Comparison of ENCODE assay signal across 11 cellular contexts in the genomic region with DNA sequence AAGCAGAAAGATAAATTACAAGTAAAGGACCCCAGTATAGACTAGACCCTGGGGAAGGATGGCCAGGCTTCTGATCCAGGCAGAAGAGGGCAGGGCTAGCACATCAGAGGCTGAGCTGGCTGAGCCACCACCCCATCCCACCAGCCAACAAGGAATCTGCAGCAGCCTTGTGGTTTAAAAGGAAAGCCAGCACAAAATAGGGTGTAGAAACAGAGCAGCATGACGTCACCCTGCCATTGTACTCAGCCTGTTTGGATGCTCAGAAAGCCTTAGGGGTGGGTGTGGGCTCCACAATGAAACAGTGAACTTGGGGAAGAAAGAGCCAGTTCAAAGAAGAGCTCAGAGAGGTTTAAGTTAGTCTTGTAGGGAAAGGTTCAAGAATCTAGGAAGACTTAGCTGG. TPM values are rescaled to one million over a fixed set of nuclear protein-coding genes. Genes with fewer than 3 reads are reported as not detected.
DNase-seq lines count a peak whose midpoint lies in the region; ATAC-seq, FAIRE-seq and TF ChIP-seq lines count a peak whose summit lies in the region.
"Had no signal": no experiment of that assay in that cellular context is flagged by ENCODE, and none has a peak within 500 bp of the region (broad histone marks: within the 10 kb centered on the region; RNA-seq: fewer than 3 reads in every experiment).

No MANE protein-coding gene starts in this region.

- no peak overlapping the region for H3K4me3 Mint-ChIP-seq in CD4-positive, alpha-beta T cell
- H3K4me3 Mint-ChIP-seq in CD8-positive, alpha-beta T cell, result no peak overlapping the region
- H3K4me3 Mint-ChIP-seq: stimulated activated naive B cell treated with anti-CD40 and anti-IgM and Interleukin-4, amounts not matched to agents 10 μg/mL and 1 μg/mL and 100 μg/mL, for 72 hours had no signal

- ATAC-seq in K562 (no peak), HG03025 (IDR thresholded peaks at IDR 0.05; ENCODE audit: low FRiP score, unreplicated experiment) (no peak), HG02970 (IDR thresholded peaks at IDR 0.05; ENCODE audit: low FRiP score, unreplicated experiment) (no peak)
- no peak for ATAC-seq in CD4-positive, alpha-beta T cell (ENCODE audit: poor library complexity)
- ATAC-seq in CD8-positive, alpha-beta T cell, result no peak
- ATAC-seq: stimulated activated naive B cell treated with anti-CD40 and anti-IgM and Interleukin-4, amounts not matched to agents 10 μg/mL and 1 μg/mL and 100 μg/mL, for 72 hours had no signal

- CTCF ChIA-PET in A673 (lab: Charles Lee), result interaction anchor here (0.7 kb wide), 1 partner anchor 59 kb away, joined by 7 read pairs; no protein-coding TSS in a partner anchor
- CTCF ChIA-PET in K562 (lab: Yijun Ruan, JAX; ENCODE audit: low intra/inter-chr PET ratio), result no interaction called here
- CTCF ChIA-PET in CD4-positive, alpha-beta T cell (lab: Charles Lee), result interaction anchor here (0.9 kb wide), 1 partner anchor 40 kb away, joined by 4 read pairs; no protein-coding TSS in a partner anchor
- CTCF ChIA-PET in CD8-positive, alpha-beta T cell (lab: Charles Lee), result interaction anchor here (0.7 to 1.7 kb wide), 6 partner anchors 8 to 241 kb away, joined by 3 to 7 read pairs (median 3); no protein-coding TSS in a partner anchor

- H3K27me3 ChIP-seq in A673 (replicated peaks; ENCODE audit: insufficient read depth, low read depth, low read length, poor library complexity) (no peaks in the 10 kb centered on the region), K562 (ENCODE audit: control insufficient read depth in 2 of 2, insufficient read depth in 2 of 2, low read length in 2 of 2) (no peaks in the 10 kb centered on the region), iPS-20b (ENCODE audit: insufficient read depth, low read length) (peaks cover 3% of the 10 kb centered on the region; the same call in 1 of the 2 replicates)
- H3K27me3 ChIP-seq in CD4-positive, alpha-beta T cell (ENCODE audit: control insufficient read depth, insufficient read depth, low read length), result no peaks in the 10 kb centered on the region
- H3K27me3 ChIP-seq in CD8-positive, alpha-beta T cell (ENCODE audit: insufficient read depth, low read length), result no peaks in the 10 kb centered on the region

- H3K36me3 ChIP-seq in A673 (ENCODE audit: insufficient read depth, low read length, poor library complexity, severe bottlenecking), result no peaks in the 10 kb centered on the region
- H3K36me3 ChIP-seq in K562 (ENCODE audit: control insufficient read depth, insufficient read depth, low read length), result no peaks in the 10 kb centered on the region
- no peaks in the 10 kb centered on the region for H3K36me3 ChIP-seq in iPS-20b (ENCODE audit: insufficient read depth, low read depth, low read length)
- H3K36me3 ChIP-seq in CD8-positive, alpha-beta T cell (ENCODE audit: insufficient read depth, low read length), result no peaks in the 10 kb centered on the region

- peaks cover 5% of the 10 kb centered on the region; the same call in 1 of the 2 replicates for H4K20me1 ChIP-seq in K562 (replicated peaks; ENCODE audit: control insufficient read depth, insufficient read depth, low read length)

- TF ChIP-seq EP300 in K562 (IDR thresholded peaks at IDR 0.05; ENCODE audit: low read length), result no peak

- TF ChIP-seq CTCF in A673 (conservative IDR thresholded peaks at IDR 0.05; ENCODE audit: low read depth, low read length) (no peak), K562 (IDR thresholded peaks at IDR 0.05 in 2 of 3, conservative IDR thresholded peaks at IDR 0.05 in 1 of 3; ENCODE audit: insufficient read depth in 2 of 3, low read depth in 1 of 3, low read length in 3 of 3) (no peak)
- TF ChIP-seq CTCF in CD4-positive, alpha-beta T cell (IDR thresholded peaks at IDR 0.05), result no peak
- no peak for TF ChIP-seq CTCF in CD8-positive, alpha-beta T cell (IDR thresholded peaks at IDR 0.05)

- no peak overlapping the region for H3K4me3 ChIP-seq in A673 (ENCODE audit: low read depth, low read length, poor library complexity, severe bottlenecking)
- no peak overlapping the region for H3K4me3 ChIP-seq in K562
- H3K4me3 ChIP-seq in iPS-20b (ENCODE audit: low read length), result 0 out of 2 replicates have a peak overlapping the region, but pooled peaks have one; percentile 16
- no peak overlapping the region for H3K4me3 ChIP-seq in CD8-positive, alpha-beta T cell (ENCODE audit: low read depth, low read length)

- no peak overlapping the region for H3K9ac ChIP-seq in K562 (ENCODE audit: insufficient read depth in 1 of 2, low read depth in 2 of 2, low read length in 2 of 2)
- no peak overlapping the region for H3K9ac ChIP-seq in iPS-20b (ENCODE audit: low read depth, low read length)
- H3K9ac ChIP-seq: parathyroid adenoma had no signal

- no peak overlapping the region for H3K27ac Mint-ChIP-seq in CD4-positive, alpha-beta T cell
- H3K27ac Mint-ChIP-seq in CD8-positive, alpha-beta T cell, result no peak overlapping the region
- H3K27ac Mint-ChIP-seq: stimulated activated naive B cell treated with anti-CD40 and anti-IgM and Interleukin-4, amounts not matched to agents 10 μg/mL and 1 μg/mL and 100 μg/mL, for 72 hours had no signal

- no peak overlapping the region for H3K4me2 ChIP-seq in K562 (ENCODE audit: insufficient read depth, low read length)

- no peaks in the 10 kb centered on the region for H3K27me3 Mint-ChIP-seq in CD4-positive, alpha-beta T cell
- no peaks in the 10 kb centered on the region for H3K27me3 Mint-ChIP-seq in CD8-positive, alpha-beta T cell (ENCODE audit: low read depth)
- H3K27me3 Mint-ChIP-seq: stimulated activated naive B cell treated with anti-CD40 and anti-IgM and Interleukin-4, amounts not matched to agents 10 μg/mL and 1 μg/mL and 100 μg/mL, for 72 hours had no signal

- H3K4me1 ChIP-seq in A673 (ENCODE audit: insufficient read depth, low read length, poor library complexity, severe bottlenecking) (no peaks in the 10 kb centered on the region), K562 (replicated peaks in 1 of 2; ENCODE audit: control insufficient read depth in 2 of 2, insufficient read depth in 2 of 2, low read length in 2 of 2) (peaks cover 8 to 12% of the 10 kb centered on the region in 2 experiments; a peak in 4 of 5 replicates), iPS-20b (ENCODE audit: insufficient read depth, low read length) (peaks cover 8% of the 10 kb centered on the region)
- no peaks in the 10 kb centered on the region for H3K4me1 ChIP-seq in CD8-positive, alpha-beta T cell (ENCODE audit: insufficient read depth, low read length)
- H3K4me1 ChIP-seq: parathyroid adenoma had no signal

- intact Hi-C loops in A673 (cut with micrococcal nuclease; ENCODE audit: unreplicated experiment), result no loop called here
- intact Hi-C loops in K562 (cut with micrococcal nuclease), result no loop called here
- intact Hi-C loops in CD4-positive, alpha-beta T cell (cut with DNase I, micrococcal nuclease), result no loop called here
- intact Hi-C loops in CD8-positive, alpha-beta T cell (cut with DNase I, micrococcal nuclease), result no loop called here

- DNase-seq in A673 (ENCODE audit: low spot score) (peak; percentile 33), HPDE6-E6E7 (ENCODE audit: extremely low spot score) (peak; percentile 89), K562 (ENCODE audit: extremely low read depth in 1 of 4, low spot score in 3 of 4) (peak in 1 of 4 experiments; percentile 34)
- DNase-seq in CD4-positive, alpha-beta T cell, result no peak
- no peak for DNase-seq in CD8-positive, alpha-beta T cell
- DNase-seq: NCI-H446 treated with DMSO at 0.1 percent for 48 hours; stimulated activated naive B cell treated with anti-CD40 and anti-IgM and Interleukin-4, amounts not matched to agents 10 μg/mL and 1 μg/mL and 100 μg/mL, for 72 hours had no signal

- FAIRE-seq in K562 (lab: Jason Lieb, UNC), result peak; percentile 54

- in situ Hi-C loops in K562 (cut with MboI), result no loop called here

- H3K27ac ChIP-seq in A673 (ENCODE audit: low read depth, low read length, poor library complexity, severe bottlenecking), result no peak overlapping the region
- H3K27ac ChIP-seq in K562 (ENCODE audit: extremely low read depth, low read depth, low read length), result no peak overlapping the region
- no peak overlapping the region for H3K27ac ChIP-seq in iPS-20b (ENCODE audit: low read length)
- no peak overlapping the region for H3K27ac ChIP-seq in CD4-positive, alpha-beta T cell (ENCODE audit: low read depth, low read length)
- no peak overlapping the region for H3K27ac ChIP-seq in CD8-positive, alpha-beta T cell (ENCODE audit: low read depth, low read length)
- H3K27ac ChIP-seq: parathyroid adenoma had no signal

- TF ChIP-seq POLR2A in K562 (conservative IDR thresholded peaks at IDR 0.05), result no peak

- no peak overlapping the region for H2AFZ ChIP-seq in K562 (ENCODE audit: low read depth, low read length)
- H2AFZ ChIP-seq: parathyroid adenoma had no signal

- POLR2A ChIA-PET in A673 (lab: Charles Lee; ENCODE audit: low non-redundant PET) (interaction anchor here (0.8 kb wide), 1 partner anchor 119 kb away, joined by 3 read pairs; no protein-coding TSS in a partner anchor), K562 (lab: Yijun Ruan, JAX) (interaction anchor here (1.3 kb wide), 1 partner anchor 13 kb away, joined by 4 read pairs; no protein-coding TSS in a partner anchor)
- POLR2A ChIA-PET in CD4-positive, alpha-beta T cell (lab: Charles Lee), result no interaction called here
- POLR2A ChIA-PET in CD8-positive, alpha-beta T cell (lab: Charles Lee), result no interaction called here

- H3K79me2 ChIP-seq in K562 (ENCODE audit: control insufficient read depth, insufficient read depth, low read length), result no peaks in the 10 kb centered on the region
- H3K79me2 ChIP-seq: parathyroid adenoma had no signal

- TF ChIP-seq RAD21 in K562 (CRISPR knock-in tag; conservative IDR thresholded peaks at IDR 0.05 in 1 of 2, IDR thresholded peaks at IDR 0.05 in 1 of 2), result no peak

- WGBS in K562 (ENCODE audit: insufficient coverage, low coverage, missing lambda C conversion rate), result 14% methylated on average over 1 of the region's 1 CpG

- H3K9me3 Mint-ChIP-seq in CD4-positive, alpha-beta T cell, result no peaks in the 10 kb centered on the region
- H3K9me3 Mint-ChIP-seq in CD8-positive, alpha-beta T cell, result no peaks in the 10 kb centered on the region
- H3K9me3 Mint-ChIP-seq: stimulated activated naive B cell treated with anti-CD40 and anti-IgM and Interleukin-4, amounts not matched to agents 10 μg/mL and 1 μg/mL and 100 μg/mL, for 72 hours had no signal

- H3K4me1 Mint-ChIP-seq in CD4-positive, alpha-beta T cell (ENCODE audit: low read depth), result no peaks in the 10 kb centered on the region
- H3K4me1 Mint-ChIP-seq in CD8-positive, alpha-beta T cell (ENCODE audit: low read depth), result peaks cover 1% of the 10 kb centered on the region

- H3K9me1 ChIP-seq in K562 (ENCODE audit: control insufficient read depth, insufficient read depth, low read length), result no peaks in the 10 kb centered on the region

- H3K9me3 ChIP-seq in A673 (ENCODE audit: low read depth, low read length, poor library complexity, severe bottlenecking) (no peaks in the 10 kb centered on the region), K562 (replicated peaks; ENCODE audit: control insufficient read depth, insufficient read depth, low read depth, low read length) (no peaks in the 10 kb centered on the region), iPS-20b (ENCODE audit: insufficient read depth, low read depth, low read length) (no peaks in the 10 kb centered on the region)
- H3K9me3 ChIP-seq in CD4-positive, alpha-beta T cell (ENCODE audit: control insufficient read depth, low read length), result no peaks in the 10 kb centered on the region
- H3K9me3 ChIP-seq in CD8-positive, alpha-beta T cell (ENCODE audit: low read length), result no peaks in the 10 kb centered on the region

- BruUV-seq in A673 (replicated peaks; lab: Mats Ljungman, UMichigan) (no TSS peak), K562 (replicated peaks; lab: Mats Ljungman, UMichigan) (no TSS peak)

- no peaks in the 10 kb centered on the region for H3K36me3 Mint-ChIP-seq in CD4-positive, alpha-beta T cell (ENCODE audit: low read depth)
- H3K36me3 Mint-ChIP-seq in CD8-positive, alpha-beta T cell, result peaks cover 3% of the 10 kb centered on the region

RNA-seq across cellular contexts. Expression of gene DUOX1, which starts 28.2 kb away (rescaled TPM):
- total RNA-seq in A673 (2021) (1.4 and 1.7 TPM in 2 replicates), K562 (2014; rRNA removed) (not detected in 2 replicates), K562 (2014; rRNA removed; fragmentation: Illumina TruSeq; extraction: Trizol) (not detected in 2 replicates), K562 (2015; rRNA removed; fragmentation: Illumina TruSeq; extraction: Trizol) (not detected in 2 replicates), K562 (2021) (0.22 TPM in 2 replicates)
- total RNA-seq in K562 (2011; cell fraction: chromatin; rRNA removed; ENCODE audit: low replicate concordance), result 1.0 TPM in 1 of 2 replicates, not detected in the other
- 0.39 and 0.50 TPM in 2 replicates for total RNA-seq in K562 (2011; cell fraction: nucleolus; rRNA removed)
- 0.38 TPM in 1 of 2 replicates, not detected in the other for total RNA-seq in K562 (2011; cell fraction: nucleoplasm; rRNA removed)
- polyA plus RNA-seq in K562 (2011; rRNA removed) (0.01 TPM in 1 of 2 replicates, not detected in the other), K562 (2014; fragmentation: Illumina TruSeq; extraction: Trizol) (not detected in 2 replicates), K562 (2014; fragmentation: Nextera tagmentation; extraction: Ambion mirVana) (under 1 TPM in 1 of 2 experiments, not detected in 1; 0.01 TPM), K562 (2014; rRNA removed) (not detected in 2 replicates)
- 0.03 TPM in 1 of 2 replicates, not detected in the other for polyA plus RNA-seq in K562 (2011; cell fraction: cytosol; rRNA removed)
- 0.04 and 0.73 TPM in 2 replicates for polyA plus RNA-seq in K562 (2011; cell fraction: nucleus; rRNA removed)
- 0.29 and 0.79 TPM in 2 replicates for polyA plus RNA-seq in K562 (2012)
- polyA minus RNA-seq in K562 (2011; rRNA and poly(A)+ RNA removed), result not detected in 2 replicates
- not detected in 2 replicates for polyA minus RNA-seq in K562 (2011; cell fraction: cytosol; rRNA and poly(A)+ RNA removed)
- polyA minus RNA-seq in K562 (2011; cell fraction: nucleus; rRNA and poly(A)+ RNA removed), result not detected in 2 replicates
- total RNA-seq in CD4-positive, alpha-beta T cell, result under 1 TPM; 0.17 to 0.25 TPM
- not detected for total RNA-seq in CD8-positive, alpha-beta T cell

RNA-seq across cellular contexts. Expression of gene DUOXA1, which starts 28.3 kb away (rescaled TPM):
- total RNA-seq in A673 (2021), result 0.95 and 1.1 TPM in 2 replicates
- total RNA-seq in K562 (2011; cell fraction: chromatin; rRNA removed; ENCODE audit: low replicate concordance), result 0.19 and 2.7 TPM in 2 replicates
- total RNA-seq in K562 (2011; cell fraction: nucleolus; rRNA removed), result 0.26 and 1.8 TPM in 2 replicates
- total RNA-seq in K562 (2011; cell fraction: nucleoplasm; rRNA removed), result 0.29 and 0.38 TPM in 2 replicates
- not detected in 2 replicates for total RNA-seq in K562 (2014; rRNA removed)
- not detected in 2 replicates for total RNA-seq in K562 (2014; rRNA removed; fragmentation: Illumina TruSeq; extraction: Trizol)
- not detected in 2 replicates for total RNA-seq in K562 (2015; rRNA removed; fragmentation: Illumina TruSeq; extraction: Trizol)
- 0.24 TPM in 1 of 2 replicates, not detected in the other for total RNA-seq in K562 (2021)
- polyA plus RNA-seq in K562 (2011; rRNA removed), result 0.17 TPM in 1 of 2 replicates, not detected in the other
- polyA plus RNA-seq in K562 (2011; cell fraction: cytosol; rRNA removed), result 0.12 TPM in 1 of 2 replicates, not detected in the other
- 0.28 and 1.5 TPM in 2 replicates for polyA plus RNA-seq in K562 (2011; cell fraction: nucleus; rRNA removed)
- 0.14 TPM in 1 of 2 replicates, not detected in the other for polyA plus RNA-seq in K562 (2012)
- polyA plus RNA-seq in K562 (2014; fragmentation: Illumina TruSeq; extraction: Trizol), result not detected in 2 replicates
- not detected for polyA plus RNA-seq in K562 (2014; fragmentation: Nextera tagmentation; extraction: Ambion mirVana)
- 0.74 TPM in 1 of 2 replicates, not detected in the other for polyA plus RNA-seq in K562 (2014; rRNA removed)
- 0.18 TPM in 1 of 2 replicates, not detected in the other for polyA minus RNA-seq in K562 (2011; rRNA and poly(A)+ RNA removed)
- polyA minus RNA-seq in K562 (2011; cell fraction: cytosol; rRNA and poly(A)+ RNA removed), result not detected in 2 replicates
- polyA minus RNA-seq in K562 (2011; cell fraction: nucleus; rRNA and poly(A)+ RNA removed), result 0.40 TPM in 1 of 2 replicates, not detected in the other
- 1 to 10 TPM in 1 of 2 experiments, under 1 TPM in 1; 0.44 to 1.0 TPM for total RNA-seq in CD4-positive, alpha-beta T cell
- total RNA-seq in CD8-positive, alpha-beta T cell, result not detected

RNA-seq across cellular contexts. Expression of gene SHF, which starts 29.8 kb away (rescaled TPM):
- total RNA-seq in A673 (2021) (42.9 and 43.2 TPM in 2 replicates), K562 (2014; rRNA removed) (0.54 and 1.1 TPM in 2 replicates), K562 (2014; rRNA removed; fragmentation: Illumina TruSeq; extraction: Trizol) (0.51 and 0.80 TPM in 2 replicates), K562 (2015; rRNA removed; fragmentation: Illumina TruSeq; extraction: Trizol) (0.62 and 0.68 TPM in 2 replicates), K562 (2021) (1.3 and 1.4 TPM in 2 replicates)
- total RNA-seq in K562 (2011; cell fraction: chromatin; rRNA removed; ENCODE audit: low replicate concordance), result 3.0 and 6.7 TPM in 2 replicates
- total RNA-seq in K562 (2011; cell fraction: nucleolus; rRNA removed), result 1.7 and 5.3 TPM in 2 replicates
- total RNA-seq in K562 (2011; cell fraction: nucleoplasm; rRNA removed), result 2.5 and 6.9 TPM in 2 replicates
- polyA plus RNA-seq in K562 (2011; rRNA removed) (0.74 and 2.2 TPM in 2 replicates), K562 (2014; fragmentation: Illumina TruSeq; extraction: Trizol) (0.95 and 1.2 TPM in 2 replicates), K562 (2014; fragmentation: Nextera tagmentation; extraction: Ambion mirVana) (not detected), K562 (2014; rRNA removed) (0.66 and 0.85 TPM in 2 replicates)
- polyA plus RNA-seq in K562 (2011; cell fraction: cytosol; rRNA removed), result 0.65 and 2.4 TPM in 2 replicates
- polyA plus RNA-seq in K562 (2011; cell fraction: nucleus; rRNA removed), result 1.4 and 4.0 TPM in 2 replicates
- 1.2 and 1.5 TPM in 2 replicates for polyA plus RNA-seq in K562 (2012)
- 0.36 and 2.0 TPM in 2 replicates for polyA minus RNA-seq in K562 (2011; rRNA and poly(A)+ RNA removed)
- polyA minus RNA-seq in K562 (2011; cell fraction: cytosol; rRNA and poly(A)+ RNA removed), result 1.5 and 2.7 TPM in 2 replicates
- 3.0 and 4.2 TPM in 2 replicates for polyA minus RNA-seq in K562 (2011; cell fraction: nucleus; rRNA and poly(A)+ RNA removed)
- total RNA-seq in CD4-positive, alpha-beta T cell, result 1 to 10 TPM; 3.7 to 3.9 TPM
- 1 to 10 TPM; 5.0 to 5.6 TPM for total RNA-seq in CD8-positive, alpha-beta T cell

RNA-seq across cellular contexts. Expression of gene DUOXA2, which starts 43.8 kb away (rescaled TPM):
- total RNA-seq in A673 (2021) (not detected in 2 replicates), K562 (2014; rRNA removed) (not detected in 2 replicates), K562 (2014; rRNA removed; fragmentation: Illumina TruSeq; extraction: Trizol) (not detected in 2 replicates), K562 (2015; rRNA removed; fragmentation: Illumina TruSeq; extraction: Trizol) (not detected in 2 replicates), K562 (2021) (not detected in 2 replicates)
- not detected in 2 replicates for total RNA-seq in K562 (2011; cell fraction: chromatin; rRNA removed; ENCODE audit: low replicate concordance)
- total RNA-seq in K562 (2011; cell fraction: nucleolus; rRNA removed), result not detected in 2 replicates
- total RNA-seq in K562 (2011; cell fraction: nucleoplasm; rRNA removed), result not detected in 2 replicates
- polyA plus RNA-seq in K562 (2011; rRNA removed) (not detected in 2 replicates), K562 (2014; fragmentation: Illumina TruSeq; extraction: Trizol) (not detected in 2 replicates), K562 (2014; fragmentation: Nextera tagmentation; extraction: Ambion mirVana) (not detected), K562 (2014; rRNA removed) (not detected in 2 replicates)
- not detected in 2 replicates for polyA plus RNA-seq in K562 (2011; cell fraction: cytosol; rRNA removed)
- not detected in 2 replicates for polyA plus RNA-seq in K562 (2011; cell fraction: nucleus; rRNA removed)
- polyA plus RNA-seq in K562 (2012), result 0.05 TPM in 1 of 2 replicates, not detected in the other
- not detected in 2 replicates for polyA minus RNA-seq in K562 (2011; rRNA and poly(A)+ RNA removed)
- polyA minus RNA-seq in K562 (2011; cell fraction: cytosol; rRNA and poly(A)+ RNA removed), result not detected in 2 replicates
- polyA minus RNA-seq in K562 (2011; cell fraction: nucleus; rRNA and poly(A)+ RNA removed), result not detected in 2 replicates
- not detected for total RNA-seq in CD4-positive, alpha-beta T cell
- total RNA-seq in CD8-positive, alpha-beta T cell, result not detected

RNA-seq across cellular contexts. Expression of gene DUOX2, which starts 44.0 kb away (rescaled TPM):
- 0.98 and 0.99 TPM in 2 replicates for total RNA-seq in A673 (2021)
- total RNA-seq in K562 (2011; cell fraction: chromatin; rRNA removed; ENCODE audit: low replicate concordance), result 0.19 and 2.6 TPM in 2 replicates
- 0.13 and 0.50 TPM in 2 replicates for total RNA-seq in K562 (2011; cell fraction: nucleolus; rRNA removed)
- total RNA-seq in K562 (2011; cell fraction: nucleoplasm; rRNA removed), result 0.23 and 1.2 TPM in 2 replicates
- total RNA-seq in K562 (2014; rRNA removed), result under 0.01 TPM in 1 of 2 replicates, not detected in the other
- not detected in 2 replicates for total RNA-seq in K562 (2014; rRNA removed; fragmentation: Illumina TruSeq; extraction: Trizol)
- not detected in 2 replicates for total RNA-seq in K562 (2015; rRNA removed; fragmentation: Illumina TruSeq; extraction: Trizol)
- 0.02 and 0.36 TPM in 2 replicates for total RNA-seq in K562 (2021)
- polyA plus RNA-seq in K562 (2011; rRNA removed), result 0.01 and 0.03 TPM in 2 replicates
- 0.01 TPM in 1 of 2 replicates, not detected in the other for polyA plus RNA-seq in K562 (2011; cell fraction: cytosol; rRNA removed)
- 0.08 and 0.55 TPM in 2 replicates for polyA plus RNA-seq in K562 (2011; cell fraction: nucleus; rRNA removed)
- polyA plus RNA-seq in K562 (2012), result 0.03 and 0.11 TPM in 2 replicates
- polyA plus RNA-seq in K562 (2014; fragmentation: Illumina TruSeq; extraction: Trizol), result not detected in 2 replicates
- not detected for polyA plus RNA-seq in K562 (2014; fragmentation: Nextera tagmentation; extraction: Ambion mirVana)
- polyA plus RNA-seq in K562 (2014; rRNA removed), result 0.01 and 0.05 TPM in 2 replicates
- polyA minus RNA-seq in K562 (2011; rRNA and poly(A)+ RNA removed), result 0.03 and 0.04 TPM in 2 replicates
- not detected in 2 replicates for polyA minus RNA-seq in K562 (2011; cell fraction: cytosol; rRNA and poly(A)+ RNA removed)
- polyA minus RNA-seq in K562 (2011; cell fraction: nucleus; rRNA and poly(A)+ RNA removed), result 0.27 TPM in 1 of 2 replicates, not detected in the other
- under 1 TPM; 0.05 to 0.08 TPM for total RNA-seq in CD4-positive, alpha-beta T cell
- under 1 TPM in 1 of 2 experiments, not detected in 1; 0.05 TPM for total RNA-seq in CD8-positive, alpha-beta T cell

Comparison
In these comparisons a context has a peak if more than half of its experiments do, and no peak if none do; other contexts are left out.
1. DNase-seq: peak in A673 (single experiment) and HPDE6-E6E7 (single experiment); none in CD4-positive, alpha-beta T cell (0 of 10) and CD8-positive, alpha-beta T cell (0 of 7).
2. POLR2A ChIA-PET loops: an anchor here in A673 (0.8 kb wide) and K562 (1.3 kb wide); none called in CD4-positive, alpha-beta T cell and CD8-positive, alpha-beta T cell.